In the genomic region with DNA sequence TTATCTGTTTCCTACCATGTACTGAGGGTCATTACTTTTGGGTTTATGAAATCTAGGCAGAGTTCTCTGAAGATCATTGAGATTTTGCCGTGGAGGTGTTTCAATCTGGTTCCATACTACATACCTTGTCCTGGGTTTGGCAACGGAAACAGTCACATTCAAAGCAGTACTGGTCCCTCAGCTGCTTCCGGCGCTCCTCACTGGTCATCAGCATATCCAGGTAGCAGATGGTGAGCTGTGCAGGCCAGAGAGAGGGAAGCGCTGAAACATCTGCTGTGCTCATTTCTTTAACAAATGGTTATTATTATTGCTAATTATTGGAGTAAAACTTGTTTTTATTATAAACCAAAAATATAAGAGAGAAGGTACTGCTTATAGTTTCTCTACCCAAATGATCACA, we compare ENCODE assay signal across 24 cellular contexts.
"Had no signal": no experiment of that assay in that cellular context is flagged by ENCODE, and none has a peak within 500 bp of the region (broad histone marks: within the 10 kb centered on the region; RNA-seq: fewer than 3 reads in every experiment).

No MANE protein-coding gene starts in this region.

- H3K36me3 Mint-ChIP-seq: WTC11 had no signal

- DNase-seq: activated CD4-positive, alpha-beta T cell treated with anti-CD3 and anti-CD28 coated beads for 48 hours; activated CD4-positive, alpha-beta T cell treated with anti-CD3 and anti-CD28 coated beads, Interleukin-2, amount 50 U/mL, for 4 hours; activated CD4-positive, CD25-positive, alpha-beta regulatory T cell treated with anti-CD3 and anti-CD28 coated beads, Interleukin-2, amount 50 U/mL, for 72 hours; activated CD8-positive, alpha-beta memory T cell treated with anti-CD3 and anti-CD28 coated beads, Interleukin-2, amount 50 U/mL, for 48 hours; activated CD8-positive, alpha-beta T cell treated with anti-CD3 and anti-CD28 coated beads, Interleukin-2, amount 10 ng/mL, durations not matched to agents 7 days and 5 days; activated effector memory CD4-positive, alpha-beta T cell treated with Interleukin-2 at 50 U/mL for 16 hours; activated naive CD4-positive, alpha-beta T cell; activated naive CD8-positive, alpha-beta T cell treated with anti-CD3 and anti-CD28 coated beads, Interleukin-2, amount 50 U/mL, for 24 hours; activated T-cell treated with anti-CD3 and anti-CD28 coated beads, Interleukin-2, amount 50 U/mL, for 24 hours; amniotic stem cell; Kasumi-1; KBM-7; NCI-H1048; NCI-H146; NCI-H2029 treated with DMSO at 0.1 percent for 48 hours; NCI-H748 treated with DMSO at 0.1 percent for 48 hours; SIG-M5; T-helper 17 cell; T-helper 9 cell had no signal

- H3K27ac Mint-ChIP-seq: activated CD8-positive, alpha-beta T cell treated with anti-CD3 and anti-CD28 coated beads, Interleukin-2, amount 10 ng/mL, durations not matched to agents 7 days and 5 days; activated naive CD4-positive, alpha-beta T cell treated with anti-CD3 and anti-CD28 coated beads, Interleukin-2, amount 50 U/mL, for 24 hours; activated naive CD8-positive, alpha-beta T cell treated with anti-CD3 and anti-CD28 coated beads, Interleukin-2, amount 50 U/mL, for 24 hours; activated T-cell treated with anti-CD3 and anti-CD28 coated beads, Interleukin-2, amount 50 U/mL, for 24 hours; activated T-helper 1 cell treated with anti-CD3 and anti-CD28 coated beads, Interleukin-12 subunit alpha, Interleukin-12 subunit beta, Interleukin-2, Interleukin-4 antibody, amounts not matched to agents 30 ng/mL and 10 ng/mL and 1 ng/mL, durations not matched to agents 14 hours and 24 hours and 36 hours; T-helper 17 cell; WTC11 had no signal

- H3K27me3 Mint-ChIP-seq: activated naive CD4-positive, alpha-beta T cell treated with anti-CD3 and anti-CD28 coated beads, Interleukin-2, amount 50 U/mL, for 24 hours; activated naive CD8-positive, alpha-beta T cell treated with anti-CD3 and anti-CD28 coated beads, Interleukin-2, amount 50 U/mL, for 24 hours; activated T-cell treated with anti-CD3 and anti-CD28 coated beads, Interleukin-2, amount 50 U/mL, for 24 hours; central memory CD8-positive, alpha-beta T cell; T-helper 17 cell had no signal

- H3K4me3 Mint-ChIP-seq: activated CD8-positive, alpha-beta T cell treated with anti-CD3 and anti-CD28 coated beads, Interleukin-2, amount 10 ng/mL, durations not matched to agents 7 days and 5 days; activated naive CD4-positive, alpha-beta T cell treated with anti-CD3 and anti-CD28 coated beads, Interleukin-2, amount 50 U/mL, for 24 hours; activated naive CD8-positive, alpha-beta T cell treated with anti-CD3 and anti-CD28 coated beads, Interleukin-2, amount 50 U/mL, for 24 hours; activated T-cell treated with anti-CD3 and anti-CD28 coated beads, Interleukin-2, amount 50 U/mL, for 24 hours; activated T-helper 1 cell treated with anti-CD3 and anti-CD28 coated beads, Interleukin-12 subunit alpha, Interleukin-12 subunit beta, Interleukin-2, Interleukin-4 antibody, amounts not matched to agents 30 ng/mL and 10 ng/mL and 1 ng/mL, durations not matched to agents 14 hours and 24 hours and 36 hours; brain; central memory CD8-positive, alpha-beta T cell; T-helper 17 cell; WTC11 had no signal

- H3K4me1 Mint-ChIP-seq: activated naive CD4-positive, alpha-beta T cell treated with anti-CD3 and anti-CD28 coated beads, Interleukin-2, amount 50 U/mL, for 24 hours; brain; T-helper 17 cell; WTC11 had no signal
